ENCODE assay signal across 19 cellular contexts in genomic region chr16:77679901-77680300, GRCh38. TPM values are rescaled to one million over a fixed set of nuclear protein-coding genes. Genes with fewer than 3 reads are reported as not detected.
DNase-seq lines count a peak whose midpoint lies in the region; ATAC-seq and TF ChIP-seq lines count a peak whose summit lies in the region.
"Had no signal": no experiment of that assay in that cellular context is flagged by ENCODE, and none has a peak within 500 bp of the region (broad histone marks: within the 10 kb centered on the region; RNA-seq: fewer than 3 reads in every experiment).

No MANE protein-coding gene starts in this region.

- peak overlapping the region in 1 of 6 donors; percentile 51 for H3K27ac Mint-ChIP-seq in naive B cell
- no peak overlapping the region for H3K27ac Mint-ChIP-seq in immature natural killer cell
- H3K27ac Mint-ChIP-seq: activated naive CD4-positive, alpha-beta T cell treated with anti-CD3 and anti-CD28 coated beads for 36 hours had no signal

- peak; percentile 15 for DNase-seq in GM06990 (ENCODE audit: extremely low read depth, insufficient read length)
- DNase-seq in KG1 (lab: John Stamatoyannopoulos, UW), result peak; percentile 27
- peak; percentile 82 for DNase-seq in SIG-M5 treated with dmso at 0.1 percent for 504 hours (lab: John Stamatoyannopoulos, UW; ENCODE audit: unreplicated experiment)
- DNase-seq in naive B cell, result peak; percentile 46
- DNase-seq in immature natural killer cell, result no peak
- no peak for DNase-seq in cerebellar cortex (ENCODE audit: low spot score)
- no peak for DNase-seq in SW 1271 (lab: John Stamatoyannopoulos, UW)
- DNase-seq: activated CD4-positive, alpha-beta T cell treated with anti-CD3 and anti-CD28 coated beads for 4 hours; activated CD8-positive, alpha-beta memory T cell treated with anti-CD3 and anti-CD28 coated beads, Interleukin-2, amount 50 U/mL, for 4 hours; activated naive CD4-positive, alpha-beta T cell treated with anti-CD3 and anti-CD28 coated beads for 36 hours; C1 segment of cervical spinal cord; cortex of kidney; DMS79; heart right ventricle; MG63; NCI-H2107; right cardiac atrium; substantia nigra had no signal

- ATAC-seq in naive B cell (ENCODE audit: low read depth in 2 of 2), result peak; percentile 67 to 95
- no peak for ATAC-seq in HG03457 (IDR thresholded peaks at IDR 0.05; ENCODE audit: unreplicated experiment)
- ATAC-seq: heart right ventricle, right cardiac atrium had no signal

- H3K4me3 Mint-ChIP-seq in naive B cell, result no peak overlapping the region
- no peak overlapping the region for H3K4me3 Mint-ChIP-seq in immature natural killer cell
- H3K4me3 Mint-ChIP-seq: activated naive CD4-positive, alpha-beta T cell treated with anti-CD3 and anti-CD28 coated beads for 36 hours had no signal

- no peaks in the 10 kb centered on the region for H3K27me3 ChIP-seq in GM06990 (replicated peaks; ENCODE audit: control insufficient read depth, insufficient read depth, low read length)

- peaks cover 0 to 6% (median 0%) of the 10 kb centered on the region in 3 donors for H3K4me1 Mint-ChIP-seq in naive B cell
- no peaks in the 10 kb centered on the region for H3K4me1 Mint-ChIP-seq in immature natural killer cell

- H3K36me3 ChIP-seq in GM06990 (ENCODE audit: control insufficient read depth, insufficient read depth, low read length), result no peaks in the 10 kb centered on the region
- H3K36me3 ChIP-seq: heart right ventricle, MG63 had no signal

- no peak overlapping the region for H3K4me3 ChIP-seq in GM06990 (replicated peaks; ENCODE audit: low read depth, low read length)
- H3K4me3 ChIP-seq: heart right ventricle, MG63 had no signal

- no peak for TF ChIP-seq CTCF in GM06990 (IDR thresholded peaks at IDR 0.05; ENCODE audit: insufficient read depth, low read length, poor library complexity, severe bottlenecking)

- no peaks in the 10 kb centered on the region for H3K9me3 Mint-ChIP-seq in naive B cell
- H3K9me3 Mint-ChIP-seq in immature natural killer cell, result no peaks in the 10 kb centered on the region
- H3K9me3 Mint-ChIP-seq: activated naive CD4-positive, alpha-beta T cell treated with anti-CD3 and anti-CD28 coated beads for 36 hours had no signal

- no peaks in the 10 kb centered on the region for H3K36me3 Mint-ChIP-seq in naive B cell
- H3K36me3 Mint-ChIP-seq in immature natural killer cell, result no peaks in the 10 kb centered on the region

- H3K27me3 Mint-ChIP-seq in naive B cell (no peaks in the 10 kb centered on the region), immature natural killer cell (ENCODE audit: low read depth in 3 of 3) (peaks cover 0 to 6% (median 2%) of the 10 kb centered on the region in 3 donors)

RNA-seq across cellular contexts. Expression of gene NUDT7, which starts 42.4 kb away (rescaled TPM):
- 10 to 100 TPM in 4 of 6 donors, 1 to 10 TPM in 2; 7.4 to 22.7 (median 13.8) TPM for polyA plus RNA-seq in naive B cell (ENCODE audit: low read depth in 6 of 6)
- 10 to 100 TPM in 1 of 3 donors, 1 to 10 TPM in 2; 4.7 to 13.9 (median 5.0) TPM for polyA plus RNA-seq in immature natural killer cell

Comparison
In these comparisons a context has a peak if more than half of its experiments do, and no peak if none do; other contexts are left out.
1. DNase-seq: peak in GM06990 (single experiment), KG1 (single experiment), SIG-M5 treated with dmso at 0.1 percent for 504 hours (single experiment) and naive B cell (single experiment); none in immature natural killer cell (0 of 3), cerebellar cortex (single experiment) and SW 1271 (0 of 2).